Comparison of ENCODE assay signal across 19 cellular contexts in genomic region chr6:17910178-17910577, GRCh38.
DNase-seq lines count a peak whose midpoint lies in the region; ATAC-seq and TF ChIP-seq lines count a peak whose summit lies in the region.
"Had no signal": no experiment of that assay in that cellular context is flagged by ENCODE, and none has a peak within 500 bp of the region (broad histone marks: within the 10 kb centered on the region; RNA-seq: fewer than 3 reads in every experiment).

No MANE protein-coding gene starts in this region.

- H2BK120ac ChIP-seq in IMR-90 (ENCODE audit: low read depth, low read length): no peak overlapping the region

- TF ChIP-seq RAD21 in IMR-90 (IDR thresholded peaks at IDR 0.05; ENCODE audit: low read length): no peak

- no peak overlapping the region for H3K9ac ChIP-seq in IMR-90 (ENCODE audit: low read depth, low read length)

- POLR2A ChIA-PET in IMR-90 (lab: Charles Lee; ENCODE audit: unreplicated experiment): no interaction called here

- H2BK5ac ChIP-seq in IMR-90 (ENCODE audit: low read depth, low read length, poor library complexity, severe bottlenecking): peak overlapping the region; percentile 61

- intact Hi-C loops in IMR-90 (cut with micrococcal nuclease): no loop called here

- H3K9me1 ChIP-seq in IMR-90 (ENCODE audit: insufficient read depth, low read length): peaks cover 21% of the 10 kb centered on the region

- no peak overlapping the region; the same call in 1 of the 2 replicates for H2BK20ac ChIP-seq in IMR-90 (ENCODE audit: low read depth, low read length)

- dilution Hi-C loops in IMR-90 (cut with HindIII; ENCODE audit: low sequenced_read_pairs, unreplicated experiment): no loop called here

- H3K36me3 ChIP-seq in IMR-90 (ENCODE audit: control insufficient read depth, insufficient read depth, low read length) (peaks cover 1% of the 10 kb centered on the region; the same call in 1 of the 2 replicates), SJCRH30 (no peaks in the 10 kb centered on the region)

- ATAC-seq in IMR-90 (ENCODE audit: low read depth) (no peak), GM21786 (IDR thresholded peaks at IDR 0.05; ENCODE audit: unreplicated experiment) (no peak)
- ATAC-seq: esophagus mucosa had no signal

- no peak overlapping the region for H2AK5ac ChIP-seq in IMR-90 (ENCODE audit: low read depth, low read length)

- H3K27ac ChIP-seq in IMR-90 (ENCODE audit: insufficient read depth, low read length) (no peak overlapping the region), SJCRH30 (no peak overlapping the region)
- H3K27ac ChIP-seq: 22Rv1, C4-2B had no signal

- no peak overlapping the region for H4K91ac ChIP-seq in IMR-90 (ENCODE audit: insufficient read depth, low read depth, low read length)

- no peak overlapping the region for H2AK9ac ChIP-seq in IMR-90 (replicated peaks; ENCODE audit: low read depth, low read length, poor library complexity)

- no peak overlapping the region for H3K23ac ChIP-seq in IMR-90 (ENCODE audit: low read depth, low read length)

- H3K18ac ChIP-seq in IMR-90 (ENCODE audit: low read depth, low read length): no peak overlapping the region

- no peak overlapping the region for H2BK15ac ChIP-seq in IMR-90 (ENCODE audit: low read depth, low read length)

- in situ Hi-C loops in IMR-90 (cut with MboI; ENCODE audit: low sequenced_read_pairs): no loop called here

- H3K4me2 ChIP-seq in IMR-90 (ENCODE audit: low read depth, low read length): peak overlapping the region; percentile 40; the same call in 1 of the 2 replicates

- no peak overlapping the region for H3K56ac ChIP-seq in IMR-90 (ENCODE audit: extremely low read depth, insufficient read depth, low read length)

- BruUV-seq in IMR-90 (replicated peaks; lab: Mats Ljungman, UMichigan): no TSS peak

- DNase-seq in NOMO-1 treated with DMSO at 0.1 percent for 48 hours (lab: John Stamatoyannopoulos, UW; ENCODE audit: unreplicated experiment) (peak; percentile 35), NOMO-1 treated with dmso at 0.1 percent for 144 hours (lab: John Stamatoyannopoulos, UW; ENCODE audit: unreplicated experiment) (no peak), IMR-90 (no peak), RPMI8226 (peak; percentile 70), lung microvascular endothelial cell (ENCODE audit: low read depth in 2 of 2) (peak; percentile 8 to 10), KG1 (lab: John Stamatoyannopoulos, UW) (no peak), SJCRH30 (no peak)
- DNase-seq: activated B cell treated with CpG ODN at 0.5 μM for 24 hours; activated CD8-positive, alpha-beta memory T cell treated with anti-CD3 and anti-CD28 coated beads for 24 hours; cerebellar nuclear complex; glutamatergic neuron; NCI-H146; NCI-H2171 treated with DMSO at 0.1 percent for 48 hours; NCI-H526 treated with DMSO at 0.1 percent for 48 hours; nucleus accumbens had no signal

- CTCF ChIA-PET in IMR-90 (lab: Yijun Ruan, JAX): interaction anchor here (0.5 kb wide), 2 partner anchors 27 to 248 kb away, joined by 3 read pairs; no protein-coding TSS in a partner anchor

- H4K5ac ChIP-seq in IMR-90 (ENCODE audit: low read depth, low read length): no peak overlapping the region

- H2AFZ ChIP-seq in IMR-90 (replicated peaks; ENCODE audit: low read length, poor library complexity): no peak overlapping the region

- H3K4me3 ChIP-seq in IMR-90 (ENCODE audit: insufficient read depth, low read depth, low read length): no peak overlapping the region
- H3K4me3 ChIP-seq in SJCRH30: no peak overlapping the region

- H3K4me1 ChIP-seq in IMR-90 (ENCODE audit: control insufficient read depth, insufficient read depth, low read length): peaks cover 25% of the 10 kb centered on the region
- H3K4me1 ChIP-seq in SJCRH30: no peaks in the 10 kb centered on the region

- no CpG with 5 or more reads among the region's 2 CpGs for WGBS in IMR-90 (ENCODE audit: extremely low coverage in 2 of 2, insufficient read length in 1 of 2), 2 experiments

- no peaks in the 10 kb centered on the region for H3K9me3 ChIP-seq in IMR-90 (ENCODE audit: control insufficient read depth, insufficient read depth, low read length)
- no peaks in the 10 kb centered on the region for H3K9me3 ChIP-seq in SJCRH30 (replicated peaks)

- H4K8ac ChIP-seq in IMR-90 (ENCODE audit: low read depth in 2 of 2, low read length in 2 of 2): no peak overlapping the region

- H3K14ac ChIP-seq in IMR-90 (replicated peaks; ENCODE audit: low read depth, low read length): no peak overlapping the region

- TF ChIP-seq POLR2A in IMR-90 (IDR thresholded peaks at IDR 0.05; ENCODE audit: low read depth, low read length): no peak

- no peak for TF ChIP-seq CTCF in IMR-90 (conservative IDR thresholded peaks at IDR 0.05; ENCODE audit: low read depth, low read length)

- peaks cover 22 to 76% of the 10 kb centered on the region in 2 experiments for H3K79me1 ChIP-seq in IMR-90 (ENCODE audit: low read depth in 1 of 2, low read length in 2 of 2)

- H4K20me1 ChIP-seq in IMR-90 (ENCODE audit: insufficient read depth, low read length): peaks cover under 1% of the 10 kb centered on the region; the same call in 1 of the 2 replicates

- no peak overlapping the region for H3K4ac ChIP-seq in IMR-90 (ENCODE audit: low read depth, low read length)

- H3K27me3 ChIP-seq in IMR-90 (ENCODE audit: control insufficient read depth, insufficient read depth, low read length) (no peaks in the 10 kb centered on the region), SJCRH30 (no peaks in the 10 kb centered on the region)

TF ChIP-seq in IMR-90, 13 proteins besides CTCF, POLR2A, EP300 and RAD21:
- no peak for TF ChIP-seq RFX5 (IDR thresholded peaks at IDR 0.05; ENCODE audit: low read depth, low read length)
- TF ChIP-seq BHLHE40 (IDR thresholded peaks at IDR 0.05; ENCODE audit: low read depth, low read length): no peak
- no peak for TF ChIP-seq USF2 (IDR thresholded peaks at IDR 0.05; ENCODE audit: low read depth, low read length)
- no peak for TF ChIP-seq CHD1 (IDR thresholded peaks at IDR 0.05; ENCODE audit: low read depth, low read length)
- TF ChIP-seq CEBPB (IDR thresholded peaks at IDR 0.05; ENCODE audit: low read depth, low read length): no peak
- TF ChIP-seq MXI1 (IDR thresholded peaks at IDR 0.05; ENCODE audit: borderline replicate concordance, low read depth, low read length): no peak
- no peak for TF ChIP-seq SMC3 (IDR thresholded peaks at IDR 0.05; ENCODE audit: low read depth, low read length)
- no peak for TF ChIP-seq RCOR1 (IDR thresholded peaks at IDR 0.05; ENCODE audit: insufficient replicate concordance, low read length)
- TF ChIP-seq MAFK (IDR thresholded peaks at IDR 0.05; ENCODE audit: low read depth, low read length): no peak
- TF ChIP-seq NFE2L2 (IDR thresholded peaks at IDR 0.05; ENCODE audit: low read depth, low read length): no peak
- TF ChIP-seq ELK1 (IDR thresholded peaks at IDR 0.05; ENCODE audit: borderline replicate concordance, low read depth, low read length): no peak
- TF ChIP-seq FOS (IDR thresholded peaks at IDR 0.05; ENCODE audit: low read depth, low read length): no peak
- no peak for TF ChIP-seq MAZ (IDR thresholded peaks at IDR 0.05; ENCODE audit: borderline replicate concordance, low read depth, low read length)

Comparison
In these comparisons a context has a peak if more than half of its experiments do, and no peak if none do; other contexts are left out.
1. DNase-seq: peak in NOMO-1 treated with DMSO at 0.1 percent for 48 hours (single experiment), RPMI8226 (single experiment) and lung microvascular endothelial cell (2 of 2); none in NOMO-1 treated with dmso at 0.1 percent for 144 hours (single experiment), IMR-90 (single experiment), KG1 (single experiment) and SJCRH30 (0 of 2).